ENCODE assay signal across 1 cellular context in genomic region chr10:16436758-16437539, GRCh38.
TF ChIP-seq lines count a peak whose summit lies in the region.

PTER (plus strand) TSS chr10:16437010; CDS start chr10:16484385, 47,375 bp downstream.

TF ChIP-seq in K562, 482 proteins besides CTCF, POLR2A, EP300 and RAD21 (continued from another document and continues in another):
- TF ChIP-seq ZNF436 (CRISPR knock-in tag; IDR thresholded peaks at IDR 0.05) (no peak), ZKSCAN3 (CRISPR knock-in tag; IDR thresholded peaks at IDR 0.05) (no peak), GATAD2A (IDR thresholded peaks at IDR 0.05) (no peak), MCM3 (IDR thresholded peaks at IDR 0.05) (no peak), E2F5 (CRISPR knock-in tag; IDR thresholded peaks at IDR 0.05) (no peak), STAT5A (IDR thresholded peaks at IDR 0.05; ENCODE audit: borderline replicate concordance, low read length) (no peak), PHB (CRISPR knock-in tag; IDR thresholded peaks at IDR 0.05) (no peak), SNAPC5 (CRISPR knock-in tag; IDR thresholded peaks at IDR 0.05) (no peak), ZBTB12 (CRISPR knock-in tag; IDR thresholded peaks at IDR 0.05) (no peak), MTA1 (IDR thresholded peaks at IDR 0.05; ENCODE audit: borderline replicate concordance) (no peak), MAFG (tag; conservative IDR thresholded peaks at IDR 0.05) (no peak), YY1 (IDR thresholded peaks at IDR 0.05; ENCODE audit: borderline replicate concordance in 1 of 3, control insufficient read depth in 1 of 3, extremely low read depth in 1 of 3, insufficient read depth in 3 of 3, insufficient read length in 1 of 3, insufficient replicate concordance in 2 of 3, low read depth in 1 of 3, low read length in 2 of 3) (peak in 1 of 3 experiments; percentile 53), ZNF431 (CRISPR knock-in tag; IDR thresholded peaks at IDR 0.05) (no peak), ZNF280B (CRISPR knock-in tag; IDR thresholded peaks at IDR 0.05) (no peak), ZNF609 (CRISPR knock-in tag; IDR thresholded peaks at IDR 0.05; ENCODE audit: borderline replicate concordance) (no peak), ZNF696 (CRISPR knock-in tag; conservative IDR thresholded peaks at IDR 0.05) (no peak), RERE (CRISPR knock-in tag; IDR thresholded peaks at IDR 0.05; ENCODE audit: borderline replicate concordance) (no peak), SFPQ (IDR thresholded peaks at IDR 0.05; ENCODE audit: low read depth, low read length) (no peak), BCOR (IDR thresholded peaks at IDR 0.05) (no peak), TRIM28 (IDR thresholded peaks at IDR 0.05) (no peak), SREBF1 (IDR thresholded peaks at IDR 0.05; ENCODE audit: borderline replicate concordance, low read depth, low read length) (no peak), ZNF764 (CRISPR knock-in tag; IDR thresholded peaks at IDR 0.05; ENCODE audit: low read depth) (no peak), ZNF277 (CRISPR knock-in tag; IDR thresholded peaks at IDR 0.05; ENCODE audit: borderline replicate concordance) (no peak), ID3 (CRISPR knock-in tag; IDR thresholded peaks at IDR 0.05) (no peak), ID3 (tag; IDR thresholded peaks at IDR 0.05) (peak; percentile 27; the same call in 1 of the 2 replicates), ARID1B (IDR thresholded peaks at IDR 0.05) (no peak), ZNF583 (CRISPR knock-in tag; IDR thresholded peaks at IDR 0.05) (no peak), KLF1 (tag; IDR thresholded peaks at IDR 0.05) (peak; percentile 91; the same call in 1 of the 2 replicates), ZBTB2 (IDR thresholded peaks at IDR 0.05) (no peak), KAT7 (CRISPR knock-in tag; IDR thresholded peaks at IDR 0.05; ENCODE audit: borderline replicate concordance) (0 out of 2 replicates have a peak, but pooled peaks have one; percentile 60), CBX1 (IDR thresholded peaks at IDR 0.05; ENCODE audit: low read depth) (no peak)
